16 cellular contexts compared by ENCODE assay signal in the genomic region with DNA sequence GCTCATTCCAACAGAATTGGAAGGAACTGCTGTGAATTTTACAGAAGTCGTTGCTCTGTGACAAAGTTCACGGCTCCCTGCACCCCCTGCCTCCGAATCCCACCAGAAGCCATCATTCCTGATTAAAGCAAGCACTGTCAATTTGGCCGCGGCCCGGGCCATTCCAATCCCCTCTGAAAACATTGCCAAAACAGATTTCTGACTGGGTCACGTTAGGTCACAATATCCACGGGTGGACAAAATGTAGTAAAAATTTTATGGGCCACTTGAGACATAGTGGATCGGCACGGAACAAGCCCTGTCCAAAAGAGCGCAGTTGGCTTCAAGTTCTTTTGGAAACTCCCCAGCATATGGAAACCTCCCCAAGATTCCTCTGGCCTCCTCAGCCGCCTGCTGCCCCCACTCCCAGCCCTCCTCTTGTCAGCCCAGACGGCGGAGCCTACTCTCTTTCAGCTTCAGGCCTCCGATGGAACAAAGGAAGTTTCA.
DNase-seq lines count a peak whose midpoint lies in the region; ATAC-seq, FAIRE-seq and TF ChIP-seq lines count a peak whose summit lies in the region.
"Had no signal": no experiment of that assay in that cellular context is flagged by ENCODE, and none has a peak within 500 bp of the region (broad histone marks: within the 10 kb centered on the region; RNA-seq: fewer than 3 reads in every experiment).

No MANE protein-coding gene starts in this region.

- H3K27ac ChIP-seq in HUES48 (ENCODE audit: low read depth, low read length), result peak overlapping the region; percentile 21
- no peak overlapping the region for H3K27ac ChIP-seq in kidney (ENCODE audit: low read depth in 2 of 2, low read length in 2 of 2)
- no peak overlapping the region for H3K27ac ChIP-seq in MM.1S (ENCODE audit: low read length)
- H3K27ac ChIP-seq: SJSA1 had no signal

- no peaks in the 10 kb centered on the region for H3F3A ChIP-seq in MM.1S (ENCODE audit: insufficient read depth, low read length)

- no peak overlapping the region for H3K4me2 ChIP-seq in MM.1S (ENCODE audit: low read depth, low read length)

- no peak overlapping the region for H3K9ac ChIP-seq in HUES48 (ENCODE audit: low read depth, low read length)
- H3K9ac ChIP-seq in kidney (ENCODE audit: low read length in 2 of 2), result no peak overlapping the region
- no peak overlapping the region for H3K9ac ChIP-seq in MM.1S (ENCODE audit: low read length)

- H3K36me3 ChIP-seq in HUES48 (ENCODE audit: control insufficient read depth, insufficient read depth, low read length), result no peaks in the 10 kb centered on the region
- H3K36me3 ChIP-seq in kidney (ENCODE audit: control insufficient read depth in 1 of 2, insufficient read depth in 2 of 2, low read length in 2 of 2), result no peaks in the 10 kb centered on the region
- H3K36me3 ChIP-seq in MM.1S (replicated peaks; ENCODE audit: insufficient read depth, low read length), result no peaks in the 10 kb centered on the region
- H3K36me3 ChIP-seq: SJSA1 had no signal

- no peaks in the 10 kb centered on the region for H3K79me2 ChIP-seq in MM.1S (ENCODE audit: low read length)

- H3K27me3 ChIP-seq in HUES48 (ENCODE audit: control insufficient read depth, insufficient read depth, low read length) (0 out of 2 replicates have a peak, but pooled peaks cover 4% of the 10 kb centered on the region), MM.1S (replicated peaks; ENCODE audit: insufficient read depth, low read length) (no peaks in the 10 kb centered on the region)

- H3K4me3 ChIP-seq in HUES48 (ENCODE audit: low read depth, low read length) (no peak overlapping the region), kidney (ENCODE audit: low read length in 2 of 2) (no peak overlapping the region), MM.1S (ENCODE audit: low read length) (no peak overlapping the region)
- H3K4me3 ChIP-seq: SJSA1 had no signal

- DNase-seq in cerebellum (ENCODE audit: low spot score) (peak; percentile 77), kidney (peak; percentile 76), sciatic nerve (ENCODE audit: low spot score) (no peak), dermis blood vessel endothelial cell (no peak), MM.1S (no peak), 8988T (no peak)
- DNase-seq: CD8-positive, alpha-beta T cell; DND-41; GF-D8; NCI-H1436 treated with DMSO at 0.1 percent for 48 hours; NCI-H2081; RPMI8226 had no signal

- peaks cover 9% of the 10 kb centered on the region for H3K4me1 ChIP-seq in HUES48 (ENCODE audit: control insufficient read depth, insufficient read depth, low read length)
- no peaks in the 10 kb centered on the region for H3K4me1 ChIP-seq in kidney (ENCODE audit: control insufficient read depth in 1 of 2, insufficient read depth in 1 of 2, low read depth in 1 of 2, low read length in 2 of 2)
- no peaks in the 10 kb centered on the region for H3K4me1 ChIP-seq in MM.1S (ENCODE audit: low read length)
- H3K4me1 ChIP-seq: SJSA1 had no signal

- ATAC-seq in sciatic nerve (peak; percentile 78), HG03457 (IDR thresholded peaks at IDR 0.05; ENCODE audit: unreplicated experiment) (no peak)
- ATAC-seq: CD8-positive, alpha-beta T cell had no signal

- no peaks in the 10 kb centered on the region for H3K9me2 ChIP-seq in MM.1S (replicated peaks; ENCODE audit: insufficient read depth, low read length)

- H2AFZ ChIP-seq in MM.1S (ENCODE audit: low read length), result no peak overlapping the region

- FAIRE-seq in kidney (lab: Jason Lieb, UNC), result no peak
- FAIRE-seq: D721Med had no signal

- no peaks in the 10 kb centered on the region for H4K20me1 ChIP-seq in MM.1S (ENCODE audit: insufficient read depth, low read length)

- TF ChIP-seq CTCF in kidney (IDR thresholded peaks at IDR 0.05; ENCODE audit: borderline replicate concordance, extremely low read depth, insufficient read depth) (no peak), MM.1S (IDR thresholded peaks at IDR 0.05; ENCODE audit: low read length) (no peak)

- intact Hi-C loops in kidney (cut with DNase I) (no loop called here), sciatic nerve (cut with DNase I) (no loop called here)

- H3K9me3 ChIP-seq in HUES48 (ENCODE audit: control insufficient read depth, insufficient read depth, low read length) (no peaks in the 10 kb centered on the region), kidney (ENCODE audit: control insufficient read depth in 1 of 2, low read length in 2 of 2) (peaks cover 3 to 9% of the 10 kb centered on the region in 2 donors), MM.1S (replicated peaks; ENCODE audit: insufficient read depth, low read length) (no peaks in the 10 kb centered on the region)
- H3K9me3 ChIP-seq: SJSA1 had no signal

Comparison
In these comparisons a context has a peak if more than half of its experiments do, and no peak if none do; other contexts are left out.
1. DNase-seq: peak in cerebellum (single experiment) and kidney (single experiment); none in sciatic nerve (single experiment), dermis blood vessel endothelial cell (single experiment), MM.1S (single experiment) and 8988T (single experiment).